8 cellular contexts compared by ENCODE assay signal in the genomic region with DNA sequence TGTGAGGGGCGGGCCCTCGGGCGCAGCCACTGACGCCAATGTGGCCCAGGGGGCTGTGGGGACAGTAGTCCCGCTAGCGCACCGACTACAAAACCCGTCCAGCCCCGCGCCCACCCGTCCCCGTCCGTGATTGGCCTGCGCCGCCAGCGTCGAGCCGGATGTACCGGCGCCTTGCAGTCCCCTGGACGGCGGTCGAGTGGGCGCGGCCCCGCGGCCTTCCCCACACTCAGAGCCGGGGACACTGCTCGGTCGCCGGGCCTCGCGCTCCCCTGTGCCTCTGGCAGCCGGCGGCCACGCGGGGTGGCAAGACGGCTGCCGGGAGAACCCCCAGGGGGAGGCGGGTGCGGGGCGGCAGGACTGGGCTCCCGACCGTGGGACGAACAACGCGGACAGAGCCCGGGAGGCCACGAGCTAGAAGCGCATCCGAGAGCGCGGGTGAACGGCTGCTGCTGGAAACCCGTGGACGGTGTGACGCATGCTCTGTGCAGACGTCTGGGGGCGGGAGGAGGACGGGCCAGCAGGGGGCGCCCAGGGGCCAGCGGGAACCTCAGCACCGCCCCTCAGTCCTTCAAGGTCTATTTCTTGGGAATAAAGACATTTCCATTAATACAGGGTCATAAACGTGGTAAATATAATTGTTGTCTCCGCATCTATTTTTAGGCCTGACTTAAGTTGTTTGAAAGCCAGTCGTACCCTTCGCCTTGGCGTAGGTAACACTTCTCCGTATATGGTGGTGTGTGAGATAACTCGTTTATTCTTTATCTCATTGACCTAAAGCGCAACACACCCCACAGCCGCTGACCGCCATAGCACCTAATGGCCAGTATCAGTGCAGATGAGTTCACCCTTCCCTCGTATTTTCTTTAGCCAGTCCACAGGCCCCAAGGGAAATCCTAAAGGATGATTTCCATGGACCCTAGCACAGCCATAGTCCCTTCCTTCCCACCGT. TPM values are rescaled to one million over a fixed set of nuclear protein-coding genes. Genes with fewer than 3 reads are reported as not detected.
DNase-seq lines count a peak whose midpoint lies in the region; ATAC-seq, FAIRE-seq and TF ChIP-seq lines count a peak whose summit lies in the region.

No MANE protein-coding gene starts in this region.

- H3K9me3 ChIP-seq in fibroblast of lung (ENCODE audit: control insufficient read depth, insufficient read depth, low read depth, low read length) = no peaks in the 10 kb centered on the region

- H3K4me2 ChIP-seq in GM23338 (peak overlapping the region; percentile 94), fibroblast of lung (ENCODE audit: extremely low read depth, insufficient read depth, low read length) (peak overlapping the region; percentile 96)

- peak overlapping the region; percentile 85 for H3K4me3 Mint-ChIP-seq in GM23338
- H3K4me3 Mint-ChIP-seq in naive thymus-derived CD8-positive, alpha-beta T cell = peak overlapping the region; percentile 77 to 95 (median 90)
- peak overlapping the region; percentile 98 to 99 for H3K4me3 Mint-ChIP-seq in stimulated activated naive B cell treated with anti-CD40 and anti-IgM and Interleukin-4, amounts not matched to agents 10 μg/mL and 1 μg/mL and 100 μg/mL, for 72 hours

- H3K27me3 Mint-ChIP-seq in GM23338 (ENCODE audit: insufficient read depth, low read depth, poor library complexity) = peaks cover 20% of the 10 kb centered on the region
- no peaks in the 10 kb centered on the region for H3K27me3 Mint-ChIP-seq in naive thymus-derived CD8-positive, alpha-beta T cell
- no peaks in the 10 kb centered on the region for H3K27me3 Mint-ChIP-seq in stimulated activated naive B cell treated with anti-CD40 and anti-IgM and Interleukin-4, amounts not matched to agents 10 μg/mL and 1 μg/mL and 100 μg/mL, for 72 hours

- H3K79me2 ChIP-seq in GM23338 (replicated peaks; ENCODE audit: insufficient read depth) = peaks cover 41% of the 10 kb centered on the region
- peaks cover 43% of the 10 kb centered on the region for H3K79me2 ChIP-seq in fibroblast of lung (ENCODE audit: control insufficient read depth, insufficient read depth, low read length)

- no peaks in the 10 kb centered on the region for H3K9me3 Mint-ChIP-seq in GM23338
- H3K9me3 Mint-ChIP-seq in naive thymus-derived CD8-positive, alpha-beta T cell = no peaks in the 10 kb centered on the region
- H3K9me3 Mint-ChIP-seq in stimulated activated naive B cell treated with anti-CD40 and anti-IgM and Interleukin-4, amounts not matched to agents 10 μg/mL and 1 μg/mL and 100 μg/mL, for 72 hours = no peaks in the 10 kb centered on the region

- H3K9me2 ChIP-seq in GM23338 (ENCODE audit: insufficient read depth) = no peaks in the 10 kb centered on the region

- no peaks in the 10 kb centered on the region; the same call in 2 of the 3 replicates for H3K36me3 Mint-ChIP-seq in GM23338 (ENCODE audit: low read depth)
- no peaks in the 10 kb centered on the region for H3K36me3 Mint-ChIP-seq in naive thymus-derived CD8-positive, alpha-beta T cell
- H3K36me3 Mint-ChIP-seq in stimulated activated naive B cell treated with anti-CD40 and anti-IgM and Interleukin-4, amounts not matched to agents 10 μg/mL and 1 μg/mL and 100 μg/mL, for 72 hours = peaks cover 0 to 4% of the 10 kb centered on the region in 2 donors

- peaks cover 43% of the 10 kb centered on the region for H3K4me1 Mint-ChIP-seq in GM23338
- peaks cover 33 to 67% (median 49%) of the 10 kb centered on the region in 4 donors for H3K4me1 Mint-ChIP-seq in naive thymus-derived CD8-positive, alpha-beta T cell
- H3K4me1 Mint-ChIP-seq in stimulated activated naive B cell treated with anti-CD40 and anti-IgM and Interleukin-4, amounts not matched to agents 10 μg/mL and 1 μg/mL and 100 μg/mL, for 72 hours = peaks cover 47 to 59% of the 10 kb centered on the region in 2 donors

- H3K27me3 ChIP-seq in GM23338 (ENCODE audit: insufficient read depth) = no peaks in the 10 kb centered on the region
- no peaks in the 10 kb centered on the region for H3K27me3 ChIP-seq in fibroblast of lung (ENCODE audit: control insufficient read depth, insufficient read depth, low read length)

- POLR2A ChIA-PET in naive thymus-derived CD8-positive, alpha-beta T cell (lab: Charles Lee) = interaction anchor here (1.0 to 2.0 kb wide), 6 partner anchors 26 to 801 kb away, joined by 3 to 10 read pairs (median 4); partner anchors contain the start of gene IPPK

- peak; percentile 91 for ATAC-seq in GM23338
- peak; percentile 90 to 91 for ATAC-seq in naive thymus-derived CD8-positive, alpha-beta T cell
- peak; percentile 93 to 94 for ATAC-seq in stimulated activated naive B cell treated with anti-CD40 and anti-IgM and Interleukin-4, amounts not matched to agents 10 μg/mL and 1 μg/mL and 100 μg/mL, for 72 hours (replicated peaks)

- H3K9ac ChIP-seq in fibroblast of lung (ENCODE audit: insufficient read depth, low read length) = peak overlapping the region; percentile 96

- peak overlapping the region; percentile 96 for H3K27ac ChIP-seq in GM23338 (ENCODE audit: low read depth)
- peak overlapping the region; percentile 98 for H3K27ac ChIP-seq in fibroblast of lung (ENCODE audit: insufficient read depth, low read length)

- H3K36me3 ChIP-seq in GM23338 (ENCODE audit: insufficient read depth) = no peaks in the 10 kb centered on the region
- H3K36me3 ChIP-seq in fibroblast of lung (ENCODE audit: control insufficient read depth, insufficient read depth, low read length) = no peaks in the 10 kb centered on the region

- H3F3A ChIP-seq in GM23338 (replicated peaks; ENCODE audit: low read depth) = peaks cover 4% of the 10 kb centered on the region; the same call in 1 of the 2 replicates

- peak overlapping the region; percentile 94 for H3K4me3 ChIP-seq in GM23338
- peak overlapping the region; percentile 68 to 81 (median 79) for H3K4me3 ChIP-seq in fibroblast of lung (replicated peaks in 1 of 4; ENCODE audit: control extremely low read depth in 1 of 4, insufficient read depth in 1 of 4, low read depth in 3 of 4, low read length in 4 of 4)

- peak; percentile 85 to 86 for TF ChIP-seq CTCF in GM23338 (conservative IDR thresholded peaks at IDR 0.05; ENCODE audit: low read depth in 2 of 2)
- peak; percentile 78 to 89 for TF ChIP-seq CTCF in fibroblast of lung (conservative IDR thresholded peaks at IDR 0.05 in 1 of 2, IDR thresholded peaks at IDR 0.05 in 1 of 2; ENCODE audit: low read depth in 1 of 2, low read length in 2 of 2)

- peak overlapping the region; percentile 98 for H3K27ac Mint-ChIP-seq in GM23338
- H3K27ac Mint-ChIP-seq in naive thymus-derived CD8-positive, alpha-beta T cell = peak overlapping the region; percentile 92 to 99 (median 98)
- H3K27ac Mint-ChIP-seq in stimulated activated naive B cell treated with anti-CD40 and anti-IgM and Interleukin-4, amounts not matched to agents 10 μg/mL and 1 μg/mL and 100 μg/mL, for 72 hours = peak overlapping the region; percentile 92

- no peak for FAIRE-seq in RCC 7860 (lab: Jason Lieb, UNC)

- DNase-seq in ELR (ENCODE audit: low read depth) (peak; percentile 97), GM23338 (ENCODE audit: low spot score) (peak; percentile 98), Kasumi-1 (lab: John Stamatoyannopoulos, UW) (peak; percentile 94), RCC 7860 (ENCODE audit: low spot score) (peak; percentile 93), fibroblast of lung (ENCODE audit: low read depth in 2 of 2) (peak; percentile 97 to 98)
- peak; percentile 95 to 97 for DNase-seq in activated T-helper 1 cell treated with anti-CD3 and anti-CD28 coated beads, Interleukin-2, amount 50 U/mL, for 16 hours (ENCODE audit: low read depth in 1 of 2, low spot score in 1 of 2)
- peak; percentile 94 to 99 (median 98) for DNase-seq in naive thymus-derived CD8-positive, alpha-beta T cell
- peak; percentile 98 for DNase-seq in stimulated activated naive B cell treated with anti-CD40 and anti-IgM and Interleukin-4, amounts not matched to agents 10 μg/mL and 1 μg/mL and 100 μg/mL, for 72 hours

- peaks cover 14% of the 10 kb centered on the region for H3K4me1 ChIP-seq in GM23338 (ENCODE audit: insufficient read depth)
- H3K4me1 ChIP-seq in fibroblast of lung (ENCODE audit: control insufficient read depth, extremely low read depth, insufficient read depth, low read length) = peaks cover 11% of the 10 kb centered on the region

- peak overlapping the region; percentile 94 for H2AFZ ChIP-seq in GM23338
- H2AFZ ChIP-seq in fibroblast of lung (ENCODE audit: low read length) = peak overlapping the region; percentile 92

- H4K20me1 ChIP-seq in GM23338 (replicated peaks; ENCODE audit: insufficient read depth) = peaks cover 32% of the 10 kb centered on the region
- peaks cover 4% of the 10 kb centered on the region for H4K20me1 ChIP-seq in fibroblast of lung (ENCODE audit: control insufficient read depth, extremely low read depth, insufficient read depth, low read length)

TF ChIP-seq in GM23338, 12 proteins besides CTCF, POLR2A, EP300 and RAD21:
- TF ChIP-seq ETS1 (IDR thresholded peaks at IDR 0.05) (peak; percentile 99), EZH2 (IDR thresholded peaks at IDR 0.05; ENCODE audit: low read depth, unreplicated experiment) (no peak), CREB1 (CRISPR knock-in tag; IDR thresholded peaks at IDR 0.05; ENCODE audit: low read depth) (peak; percentile 96), EZH2phosphoT487 (IDR thresholded peaks at IDR 0.05; ENCODE audit: unreplicated experiment) (no peak), POLR2AphosphoS5 (IDR thresholded peaks at IDR 0.05; ENCODE audit: low read depth) (peak; percentile 84), JUNB (IDR thresholded peaks at IDR 0.05; ENCODE audit: unreplicated experiment) (no peak)

RNA-seq across cellular contexts. Expression of gene BICD2, which starts 0.6 kb away (rescaled TPM):
- total RNA-seq in GM23338 (2014; rRNA removed; shearing (Covaris generic)) = 34.3 and 38.1 TPM in 2 replicates
- polyA plus RNA-seq in GM23338 (2016; fragmentation: Nextera tagmentation; extraction: Ambion mirVana) (8.7 and 9.6 TPM in 2 replicates), fibroblast of lung (9.1 and 10.6 TPM in 2 replicates)
- total RNA-seq in fibroblast of lung = 32.9 and 35.8 TPM in 2 replicates
- 20.9 and 23.3 TPM in 2 replicates for polyA plus RNA-seq in fibroblast of lung (2012)
- polyA minus RNA-seq in fibroblast of lung (ENCODE audit: low replicate concordance) = 10.2 and 16.7 TPM in 2 replicates
- 10 to 100 TPM; 28.3 to 29.1 TPM for total RNA-seq in naive thymus-derived CD8-positive, alpha-beta T cell
- polyA plus RNA-seq in naive thymus-derived CD8-positive, alpha-beta T cell = 10 to 100 TPM in 2 of 3 donors, 1 to 10 TPM in 1; 5.9 to 20.1 (median 10.1) TPM

Comparison
In these comparisons a context has a peak if more than half of its experiments do, and no peak if none do; other contexts are left out.
1. Peak in every context shown above with its lines: DNase-seq, ATAC-seq, H3K4me3 ChIP-seq and H3K27ac ChIP-seq.